ENCODE assay signal across 9 cellular contexts in genomic region chr2:113910110-113910717, GRCh38. TPM values are rescaled to one million over a fixed set of nuclear protein-coding genes. Genes with fewer than 3 reads are reported as not detected.
DNase-seq lines count a peak whose midpoint lies in the region; ATAC-seq, FAIRE-seq and TF ChIP-seq lines count a peak whose summit lies in the region.
"Had no signal": no experiment of that assay in that cellular context is flagged by ENCODE, and none has a peak within 500 bp of the region (broad histone marks: within the 10 kb centered on the region; RNA-seq: fewer than 3 reads in every experiment).

No MANE protein-coding gene starts in this region.

- H3K4me1 ChIP-seq in Panc1 (ENCODE audit: control insufficient read depth, insufficient read depth, low read length) (peaks cover 9% of the 10 kb centered on the region), adrenal gland (replicated peaks in 1 of 2) (peaks cover 5 to 40% of the 10 kb centered on the region in 2 donors)

- FAIRE-seq in GM12891 (lab: Jason Lieb, UNC), result peak; percentile 52

- H3K9me3 ChIP-seq in Panc1 (ENCODE audit: control insufficient read depth, insufficient read depth, low read depth, low read length) (no peaks in the 10 kb centered on the region), adrenal gland (replicated peaks in 1 of 3) (peaks cover 0 to 5% (median 0%) of the 10 kb centered on the region in 3 donors)

- no TSS peak for BruUV-seq in Panc1 (replicated peaks; lab: Mats Ljungman, UMichigan)

- no peak for TF ChIP-seq CTCF in Panc1 (IDR thresholded peaks at IDR 0.05)
- TF ChIP-seq CTCF in adrenal gland (IDR thresholded peaks at IDR 0.05), result no peak

- H3K27me3 ChIP-seq in Panc1 (ENCODE audit: control insufficient read depth, insufficient read depth, low read length), result no peaks in the 10 kb centered on the region
- H3K27me3 ChIP-seq in adrenal gland, result no peaks in the 10 kb centered on the region

- DNase-seq in GM12891 (ENCODE audit: insufficient read length, low spot score), result no peak
- DNase-seq in Panc1 (ENCODE audit: low read depth, low spot score), result no peak
- peak in 4 of 7 donors; percentile 42 to 72 (median 50) for DNase-seq in adrenal gland
- DNase-seq in stimulated activated CD4-positive, alpha-beta T cell treated with anti-CD3 and anti-CD28 coated beads, Interleukin-15, amount 100 ng/mL, for 48 hours (ENCODE audit: low read depth in 2 of 2), result peak; percentile 38 to 59
- DNase-seq in Right ventricle myocardium superior, result no peak
- DNase-seq in NCI-H2171 treated with DMSO at 0.1 percent for 48 hours (lab: John Stamatoyannopoulos, UW), result no peak

- H3K27ac ChIP-seq in Panc1 (ENCODE audit: low read length) (no peak overlapping the region), adrenal gland (peak overlapping the region in 1 of 5 donors; percentile 9)

- TF ChIP-seq POLR2A in GM12891 (IDR thresholded peaks at IDR 0.05; ENCODE audit: low read depth, low read length) (no peak), adrenal gland (IDR thresholded peaks at IDR 0.05) (no peak)

- H3K4me3 ChIP-seq in Panc1 (ENCODE audit: low read depth in 2 of 2, low read length in 2 of 2), result no peak overlapping the region
- H3K4me3 ChIP-seq in adrenal gland, result no peak overlapping the region

- ATAC-seq in Panc1, result peak; percentile 42; the same call in 1 of the 2 replicates
- no peak for ATAC-seq in Right ventricle myocardium superior (ENCODE audit: poor library complexity)
- no peak for ATAC-seq in HG02798 (IDR thresholded peaks at IDR 0.05; ENCODE audit: poor library complexity, unreplicated experiment)
- no peak for ATAC-seq in HG02852 (IDR thresholded peaks at IDR 0.05; ENCODE audit: unreplicated experiment)
- ATAC-seq: Right ventricle myocardium inferior had no signal

- intact Hi-C loops in Panc1 (cut with micrococcal nuclease; ENCODE audit: unreplicated experiment) (no loop called here), adrenal gland (cut with DNase I) (no loop called here), Right ventricle myocardium superior (cut with DNase I) (no loop called here)

- peaks cover 4% of the 10 kb centered on the region; the same call in 1 of the 2 replicates for H3K36me3 ChIP-seq in Panc1 (ENCODE audit: control insufficient read depth, insufficient read depth, low read length)
- H3K36me3 ChIP-seq in adrenal gland (replicated peaks in 1 of 2), result no peaks in the 10 kb centered on the region

- WGBS in adrenal gland, 4 donors, result 92 to 95% (median 94%) methylated on average over 5 of the region's 5 CpGs

- CTCF ChIA-PET in Panc1 (lab: Charles Lee), result interaction anchor here (0.6 kb wide), 1 partner anchor 655 kb away, joined by 6 read pairs; no protein-coding TSS in a partner anchor

- POLR2A ChIA-PET in Panc1 (lab: Charles Lee), result interaction anchor here (0.6 kb wide), 1 partner anchor 142 kb away, joined by 3 read pairs; no protein-coding TSS in a partner anchor

- in situ Hi-C loops in Panc1 (cut with HindIII; ENCODE audit: low pct_unique_long_range_greater_than_20kb, low sequenced_read_pairs), result no loop called here

TF ChIP-seq in GM12891, 5 proteins besides CTCF, POLR2A, EP300 and RAD21:
- TF ChIP-seq POLR2AphosphoS5 (IDR thresholded peaks at IDR 0.05; ENCODE audit: low read depth, low read length), result 0 out of 2 replicates have a peak, but pooled peaks have one; percentile 8
- TF ChIP-seq TAF1 (IDR thresholded peaks at IDR 0.05; ENCODE audit: low read depth, low read length), result no peak

RNA-seq across cellular contexts. Expression of gene ACTR3, which starts 20.3 kb away (rescaled TPM):
- polyA plus RNA-seq in GM12891 (2012; ENCODE audit: low read depth, missing spikeins), result 288 TPM
- total RNA-seq in Panc1 (2021; ENCODE audit: unreplicated experiment) (347 TPM), adrenal gland (100 to 1,000 TPM; 103 to 530 (median 234) TPM), Right ventricle myocardium superior (106 TPM)
- polyA plus RNA-seq in Panc1 (2012; ENCODE audit: insufficient read length), result 381 TPM
- 100 to 1,000 TPM in 1 of 3 donors, 10 to 100 TPM in 2; 28.1 to 227 (median 30.7) TPM for polyA plus RNA-seq in adrenal gland

Comparison
In these comparisons a context has a peak if more than half of its experiments do, and no peak if none do; other contexts are left out.
1. DNase-seq: peak in adrenal gland (4 of 7) and stimulated activated CD4-positive, alpha-beta T cell treated with anti-CD3 and anti-CD28 coated beads, Interleukin-15, amount 100 ng/mL, for 48 hours (2 of 2); none in GM12891 (single experiment), Panc1 (single experiment), Right ventricle myocardium superior (single experiment) and NCI-H2171 treated with DMSO at 0.1 percent for 48 hours (single experiment).